Comparison of ENCODE assay signal across 8 cellular contexts in the genomic region with DNA sequence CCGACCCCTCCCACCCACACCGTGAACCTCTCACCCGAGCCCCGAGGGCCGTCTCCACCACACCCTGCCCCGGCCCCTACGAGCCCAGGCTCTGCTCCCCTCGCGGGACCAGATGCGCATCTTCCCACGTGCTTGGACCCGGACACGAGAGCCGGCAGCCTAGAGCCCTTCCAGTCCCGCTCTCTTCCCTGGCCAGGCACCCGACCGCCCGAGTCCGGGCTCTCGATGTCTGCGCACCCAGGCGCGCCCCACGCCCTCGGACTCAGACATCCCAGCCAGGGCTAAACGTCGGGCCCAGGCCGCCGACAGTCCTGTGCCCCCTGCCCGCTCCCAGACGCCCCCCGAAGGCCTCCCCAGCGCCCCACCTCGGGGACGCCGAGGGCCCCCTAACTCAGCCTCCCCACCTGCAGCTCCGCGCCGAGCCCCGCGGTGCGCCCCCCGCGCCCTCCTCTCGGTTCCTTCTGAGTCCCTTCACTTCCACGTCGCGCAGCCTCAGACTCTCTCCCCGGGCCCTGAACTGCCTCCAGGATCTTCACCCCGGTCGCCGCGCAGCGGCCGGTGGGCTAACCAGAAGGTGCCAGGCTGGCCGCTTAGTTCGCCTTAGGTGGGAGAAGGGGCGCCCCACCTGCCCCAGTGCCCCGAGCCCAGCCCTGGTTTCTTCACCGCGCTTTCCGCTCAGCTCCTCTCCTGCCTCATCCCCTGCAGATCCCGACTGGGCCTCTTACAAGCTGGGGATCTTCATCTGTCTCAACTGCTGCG. TPM values are rescaled to one million over a fixed set of nuclear protein-coding genes. Genes with fewer than 3 reads are reported as not detected.
DNase-seq lines count a peak whose midpoint lies in the region; ATAC-seq, FAIRE-seq and TF ChIP-seq lines count a peak whose summit lies in the region.

No MANE protein-coding gene starts in this region.

- no peak overlapping the region for H3K9ac ChIP-seq in kidney (ENCODE audit: low read length in 2 of 2)

- H3K4me1 ChIP-seq in kidney (ENCODE audit: control insufficient read depth in 1 of 2, insufficient read depth in 1 of 2, low read depth in 1 of 2, low read length in 2 of 2), result no peaks in the 10 kb centered on the region

- peak overlapping the region; percentile 84 for H3K27ac Mint-ChIP-seq in stimulated activated memory B cell treated with anti-CD40 and anti-IgM and Interleukin-4, amounts not matched to agents 10 μg/mL and 1 μg/mL and 100 μg/mL, for 72 hours

- H3K4me3 ChIP-seq in astrocyte of the cerebellum (ENCODE audit: low read depth, low read length) (peak overlapping the region; percentile 27), kidney (ENCODE audit: low read length in 2 of 2) (peak overlapping the region in 1 of 2 donors; percentile 50)

- FAIRE-seq in kidney (lab: Jason Lieb, UNC), result no peak

- intact Hi-C loops in kidney (cut with DNase I), result no loop called here

- H3K4me3 Mint-ChIP-seq in stimulated activated memory B cell treated with anti-CD40 and anti-IgM and Interleukin-4, amounts not matched to agents 10 μg/mL and 1 μg/mL and 100 μg/mL, for 72 hours, result peak overlapping the region; percentile 89

- H3K9me3 ChIP-seq in kidney (ENCODE audit: control insufficient read depth in 1 of 2, low read length in 2 of 2), result no peaks in the 10 kb centered on the region

- peak; percentile 71 for ATAC-seq in stimulated activated memory B cell treated with anti-CD40 and anti-IgM and Interleukin-4, amounts not matched to agents 10 μg/mL and 1 μg/mL and 100 μg/mL, for 72 hours

- H3K9me3 Mint-ChIP-seq in stimulated activated memory B cell treated with anti-CD40 and anti-IgM and Interleukin-4, amounts not matched to agents 10 μg/mL and 1 μg/mL and 100 μg/mL, for 72 hours, result no peaks in the 10 kb centered on the region

- peaks cover 19% of the 10 kb centered on the region for H3K36me3 Mint-ChIP-seq in stimulated activated memory B cell treated with anti-CD40 and anti-IgM and Interleukin-4, amounts not matched to agents 10 μg/mL and 1 μg/mL and 100 μg/mL, for 72 hours

- no peak overlapping the region for H3K27ac ChIP-seq in kidney (ENCODE audit: low read depth in 2 of 2, low read length in 2 of 2)

- TF ChIP-seq CTCF in astrocyte of the cerebellum (IDR thresholded peaks at IDR 0.05; ENCODE audit: low read depth, low read length, missing control alignments), result no peak
- no peak for TF ChIP-seq CTCF in kidney (IDR thresholded peaks at IDR 0.05; ENCODE audit: borderline replicate concordance, extremely low read depth, insufficient read depth)

- H3K36me3 ChIP-seq in kidney (ENCODE audit: control insufficient read depth in 1 of 2, insufficient read depth in 2 of 2, low read length in 2 of 2), result no peaks in the 10 kb centered on the region

- in situ Hi-C loops in astrocyte of the cerebellum (cut with HindIII; ENCODE audit: low sequenced_read_pairs), result no loop called here

- peaks cover 44% of the 10 kb centered on the region for H3K4me1 Mint-ChIP-seq in stimulated activated memory B cell treated with anti-CD40 and anti-IgM and Interleukin-4, amounts not matched to agents 10 μg/mL and 1 μg/mL and 100 μg/mL, for 72 hours

- H3K27me3 Mint-ChIP-seq in stimulated activated memory B cell treated with anti-CD40 and anti-IgM and Interleukin-4, amounts not matched to agents 10 μg/mL and 1 μg/mL and 100 μg/mL, for 72 hours, result no peaks in the 10 kb centered on the region

- DNase-seq in activated CD8-positive, alpha-beta memory T cell treated with anti-CD3 and anti-CD28 coated beads for 24 hours, result peak; percentile 57
- no peak for DNase-seq in activated CD8-positive, alpha-beta memory T cell treated with anti-CD3 and anti-CD28 coated beads, Interleukin-2, amount 50 U/mL, for 4 hours
- DNase-seq in astrocyte of the cerebellum (ENCODE audit: low read depth), result no peak
- DNase-seq in kidney, result peak; percentile 77
- DNase-seq in stimulated activated CD4-positive, alpha-beta T cell treated with anti-CD3 and anti-CD28 coated beads, Interleukin-4, amount 100 ng/mL, for 1 hour, result no peak
- no peak for DNase-seq in MV-4-11 (lab: John Stamatoyannopoulos, UW)
- DNase-seq in DMS79 treated with DMSO at 0.1 percent for 48 hours (lab: John Stamatoyannopoulos, UW), result no peak

RNA-seq across cellular contexts. Expression of a gene that starts 0.7 kb away (rescaled TPM):
- 24.8 TPM for total RNA-seq in kidney
- polyA plus RNA-seq in kidney (ENCODE audit: insufficient read depth, low read depth, low replicate concordance), result 6.5 TPM

RNA-seq across cellular contexts. Expression of a gene that starts 16.4 kb away (rescaled TPM):
- 14.0 TPM for total RNA-seq in kidney
- polyA plus RNA-seq in kidney (ENCODE audit: insufficient read depth, low read depth, low replicate concordance), result 14.3 TPM

RNA-seq across cellular contexts. Expression of a gene that starts 48.4 kb away (rescaled TPM):
- total RNA-seq in kidney, result 27.8 TPM
- polyA plus RNA-seq in kidney (ENCODE audit: insufficient read depth, low read depth, low replicate concordance), result 29.8 TPM

Comparison
In these comparisons a context has a peak if more than half of its experiments do, and no peak if none do; other contexts are left out.
1. DNase-seq: peak in activated CD8-positive, alpha-beta memory T cell treated with anti-CD3 and anti-CD28 coated beads for 24 hours (single experiment) and kidney (single experiment); none in activated CD8-positive, alpha-beta memory T cell treated with anti-CD3 and anti-CD28 coated beads, Interleukin-2, amount 50 U/mL, for 4 hours (single experiment), astrocyte of the cerebellum (single experiment), stimulated activated CD4-positive, alpha-beta T cell treated with anti-CD3 and anti-CD28 coated beads, Interleukin-4, amount 100 ng/mL, for 1 hour (single experiment), MV-4-11 (single experiment) and DMS79 treated with DMSO at 0.1 percent for 48 hours (single experiment).